In genomic region chr1:42971848-42972291, GRCh38 we compare ENCODE assay signal across 15 cellular contexts. TPM values are rescaled to one million over a fixed set of nuclear protein-coding genes. Genes with fewer than 3 reads are reported as not detected.
DNase-seq lines count a peak whose midpoint lies in the region; ATAC-seq, FAIRE-seq and TF ChIP-seq lines count a peak whose summit lies in the region.
"Had no signal": no experiment of that assay in that cellular context is flagged by ENCODE, and none has a peak within 500 bp of the region (broad histone marks: within the 10 kb centered on the region; RNA-seq: fewer than 3 reads in every experiment).

No MANE protein-coding gene starts in this region.

- peak; percentile 88 for ATAC-seq in SK-N-SH treated with all-trans-retinoic acid at 6 μM for 48 hours
- peak; percentile 30 for ATAC-seq in upper lobe of right lung
- no peak for ATAC-seq in heart right ventricle

- H3K27ac ChIP-seq in upper lobe of right lung (no peak overlapping the region), heart right ventricle (no peak overlapping the region)
- H3K27ac ChIP-seq: 22Rv1, skin epidermis had no signal

- FAIRE-seq in GM12892 (lab: Jason Lieb, UNC) (no peak), D721Med (lab: Jason Lieb, UNC) (no peak)

- no peaks in the 10 kb centered on the region for H3K36me3 ChIP-seq in upper lobe of right lung
- no peaks in the 10 kb centered on the region for H3K36me3 ChIP-seq in heart right ventricle

- DNase-seq in NCI-H2196 (lab: John Stamatoyannopoulos, UW; ENCODE audit: unreplicated experiment) (peak; percentile 18), NCI-H2196 treated with DMSO at 0.1 percent for 48 hours (lab: John Stamatoyannopoulos, UW; ENCODE audit: unreplicated experiment) (no peak), fibroblast of villous mesenchyme (ENCODE audit: low read depth) (peak; percentile 85), upper lobe of right lung (no peak), GM12892 (ENCODE audit: insufficient read length) (no peak), heart right ventricle (no peak), D721Med (ENCODE audit: insufficient read length, low spot score) (no peak)
- DNase-seq: activated CD4-positive, alpha-beta T cell treated with anti-CD3 and anti-CD28 coated beads for 48 hours; activated naive CD4-positive, alpha-beta T cell treated with Interleukin-2 at 50 U/mL for 16 hours; GDM1; H7; NCI-H774 had no signal

- no peak for TF ChIP-seq POLR2A in GM12892 (IDR thresholded peaks at IDR 0.05; ENCODE audit: low read depth, low read length)

- 51 to 65% methylated on average over 4 of the region's 4 CpGs for WGBS in heart right ventricle, 2 donors

- H3K4me3 ChIP-seq in fibroblast of villous mesenchyme (ENCODE audit: low read depth, low read length) (no peak overlapping the region), upper lobe of right lung (no peak overlapping the region), heart right ventricle (no peak overlapping the region)
- H3K4me3 ChIP-seq: skin epidermis had no signal

- H3K27me3 ChIP-seq in upper lobe of right lung (no peaks in the 10 kb centered on the region), heart right ventricle (peaks cover 0 to 4% (median 0%) of the 10 kb centered on the region in 7 donors)

- intact Hi-C loops in upper lobe of right lung (cut with DNase I) (no loop called here), heart right ventricle (cut with DNase I) (no loop called here)

- no peaks in the 10 kb centered on the region for H3K4me1 ChIP-seq in upper lobe of right lung
- H3K4me1 ChIP-seq in heart right ventricle, result peaks cover 0 to 9% (median 4%) of the 10 kb centered on the region in 9 donors

- H3K9me3 ChIP-seq in upper lobe of right lung (no peaks in the 10 kb centered on the region), heart right ventricle (no peaks in the 10 kb centered on the region)

- TF ChIP-seq CTCF in fibroblast of villous mesenchyme (IDR thresholded peaks at IDR 0.05; ENCODE audit: insufficient read depth, low read depth, low read length) (no peak), upper lobe of right lung (IDR thresholded peaks at IDR 0.05) (no peak), heart right ventricle (IDR thresholded peaks at IDR 0.05) (no peak), D721Med (IDR thresholded peaks at IDR 0.05; ENCODE audit: insufficient read depth, missing control alignments) (no peak)

TF ChIP-seq in SK-N-SH treated with all-trans-retinoic acid at 6 μM for 48 hours, 23 proteins besides CTCF, POLR2A, EP300 and RAD21:
- TF ChIP-seq ISL1 (CRISPR knock-in tag; IDR thresholded peaks at IDR 0.05) (0 out of 2 replicates have a peak, but pooled peaks have one; percentile 5), SNAI2 (CRISPR knock-in tag; IDR thresholded peaks at IDR 0.05) (no peak)

RNA-seq across cellular contexts. Expression of gene SLC2A1, which starts 13.2 kb away (rescaled TPM):
- total RNA-seq in fibroblast of villous mesenchyme (90.8 and 118 TPM in 2 replicates), upper lobe of right lung (12.9 TPM), heart right ventricle (10 to 100 TPM in 9 of 10 donors, 1 to 10 TPM in 1; 8.2 to 63.7 (median 28.9) TPM)
- polyA plus RNA-seq in GM12892 (2012; ENCODE audit: missing spikeins), result 45.9 TPM
- polyA plus RNA-seq in heart right ventricle, result 10 to 100 TPM in 1 of 2 donors, 1 to 10 TPM in 1; 6.7 to 98.7 TPM

Comparison
In these comparisons a context has a peak if more than half of its experiments do, and no peak if none do; other contexts are left out.
1. DNase-seq: peak in NCI-H2196 (single experiment) and fibroblast of villous mesenchyme (single experiment); none in NCI-H2196 treated with DMSO at 0.1 percent for 48 hours (single experiment), upper lobe of right lung (single experiment), GM12892 (single experiment), heart right ventricle (0 of 2) and D721Med (single experiment).
2. ATAC-seq: peak in SK-N-SH treated with all-trans-retinoic acid at 6 μM for 48 hours (single experiment) and upper lobe of right lung (single experiment); none in heart right ventricle (0 of 8).